Comparison of ENCODE assay signal across 24 cellular contexts in the genomic region with DNA sequence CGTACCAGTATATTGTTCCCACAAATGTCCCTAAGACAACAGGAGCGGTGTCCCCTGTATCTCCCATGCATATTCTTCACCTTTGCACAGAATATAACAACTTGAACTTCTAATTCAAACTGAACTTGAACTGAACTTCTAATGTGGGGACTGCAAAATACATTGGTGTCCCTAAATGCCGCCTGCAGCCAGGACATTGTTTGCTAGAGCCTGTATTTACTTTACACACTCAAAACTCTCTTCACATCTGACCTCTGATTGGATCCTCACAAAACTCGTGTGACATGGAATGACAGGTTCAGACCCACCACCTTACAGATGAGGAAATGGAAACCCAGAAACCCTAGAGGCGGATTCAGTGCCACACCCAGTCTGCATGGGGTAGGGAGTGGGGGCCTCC. TPM values are rescaled to one million over a fixed set of nuclear protein-coding genes. Genes with fewer than 3 reads are reported as not detected.
DNase-seq lines count a peak whose midpoint lies in the region; ATAC-seq and TF ChIP-seq lines count a peak whose summit lies in the region.
"Had no signal": no experiment of that assay in that cellular context is flagged by ENCODE, and none has a peak within 500 bp of the region (broad histone marks: within the 10 kb centered on the region; RNA-seq: fewer than 3 reads in every experiment).

No MANE protein-coding gene starts in this region.

- H3K4me3 Mint-ChIP-seq in natural killer cell (no peak overlapping the region), nephron (no peak overlapping the region)
- H3K4me3 Mint-ChIP-seq in natural killer cell treated with Interleukin-12 subunit alpha and Interleukin-12 subunit beta and Interleukin-15 and Interleukin-18, amount 100 ng/mL, for 72 hours = no peak overlapping the region
- no peak overlapping the region for H3K4me3 Mint-ChIP-seq in activated CD4-positive, alpha-beta T cell treated with anti-CD3 and anti-CD28 coated beads, Interleukin-2, amount 10 ng/mL, durations not matched to agents 7 days and 5 days
- H3K4me3 Mint-ChIP-seq: activated CD4-positive, alpha-beta T cell treated with anti-CD3 and anti-CD28 coated beads, Interleukin-2, amount 10 ng/mL, durations not matched to agents 24 days and 14 days; central memory CD8-positive, alpha-beta T cell; neural crest cell; T-helper 17 cell had no signal

- H3K4me1 Mint-ChIP-seq in natural killer cell (peaks cover 62 to 69% of the 10 kb centered on the region in 2 donors), nephron (peaks cover 49% of the 10 kb centered on the region)
- H3K4me1 Mint-ChIP-seq in natural killer cell treated with Interleukin-12 subunit alpha and Interleukin-12 subunit beta and Interleukin-15 and Interleukin-18, amount 100 ng/mL, for 72 hours (ENCODE audit: low read depth in 2 of 2) = peaks cover 50 to 53% of the 10 kb centered on the region in 2 donors
- peaks cover 54% of the 10 kb centered on the region for H3K4me1 Mint-ChIP-seq in activated CD4-positive, alpha-beta T cell treated with anti-CD3 and anti-CD28 coated beads, Interleukin-2, amount 10 ng/mL, durations not matched to agents 7 days and 5 days

- H3K27me3 ChIP-seq in iPS-15b (ENCODE audit: control insufficient read depth, insufficient read depth, low read length) (no peaks in the 10 kb centered on the region), prostate gland (replicated peaks; ENCODE audit: insufficient read depth) (no peaks in the 10 kb centered on the region)

- ATAC-seq in natural killer cell = no peak
- no peak for ATAC-seq in natural killer cell treated with Interleukin-12 subunit alpha and Interleukin-12 subunit beta and Interleukin-15 and Interleukin-18, amount 100 ng/mL, for 72 hours
- no peak for ATAC-seq in GM21717 (IDR thresholded peaks at IDR 0.05; ENCODE audit: unreplicated experiment)
- no peak for ATAC-seq in GM19452 (IDR thresholded peaks at IDR 0.05; ENCODE audit: unreplicated experiment)
- ATAC-seq: sciatic nerve, T-helper 17 cell had no signal

- TF ChIP-seq CTCF in natural killer cell (IDR thresholded peaks at IDR 0.05) = no peak
- no peak for TF ChIP-seq CTCF in nephron (IDR thresholded peaks at IDR 0.05; ENCODE audit: unreplicated experiment in 3 of 3)
- TF ChIP-seq CTCF in prostate gland (IDR thresholded peaks at IDR 0.05) = no peak

- H3K27ac Mint-ChIP-seq in natural killer cell (peak overlapping the region; percentile 88 to 91), nephron (peak overlapping the region in 2 of 3 experiments; percentile 45 to 66)
- H3K27ac Mint-ChIP-seq in natural killer cell treated with Interleukin-12 subunit alpha and Interleukin-12 subunit beta and Interleukin-15 and Interleukin-18, amount 100 ng/mL, for 72 hours = peak overlapping the region in 1 of 2 donors; percentile 83
- no peak overlapping the region for H3K27ac Mint-ChIP-seq in activated CD4-positive, alpha-beta T cell treated with anti-CD3 and anti-CD28 coated beads, Interleukin-2, amount 10 ng/mL, durations not matched to agents 7 days and 5 days
- H3K27ac Mint-ChIP-seq: activated CD4-positive, alpha-beta T cell treated with anti-CD3 and anti-CD28 coated beads, Interleukin-2, amount 10 ng/mL, durations not matched to agents 24 days and 14 days; T-helper 17 cell had no signal

- H3K36me3 ChIP-seq in iPS-15b (ENCODE audit: control insufficient read depth, insufficient read depth, low read length) (no peaks in the 10 kb centered on the region), prostate gland (no peaks in the 10 kb centered on the region)

- 74% methylated on average over 5 of the region's 5 CpGs for WGBS in prostate gland

- DNase-seq in natural killer cell (no peak), prostate gland (ENCODE audit: low spot score) (no peak)
- no peak for DNase-seq in natural killer cell treated with Interleukin-12 subunit alpha and Interleukin-12 subunit beta and Interleukin-15 and Interleukin-18, amount 100 ng/mL, for 72 hours (ENCODE audit: low spot score)
- no peak for DNase-seq in activated CD4-positive, alpha-beta T cell treated with anti-CD3 and anti-CD28 coated beads, Interleukin-2, amount 10 ng/mL, durations not matched to agents 7 days and 5 days
- DNase-seq: activated CD4-positive, alpha-beta T cell treated with anti-CD3 and anti-CD28 coated beads, Interleukin-2, amount 10 ng/mL, durations not matched to agents 24 days and 14 days; activated naive CD4-positive, alpha-beta T cell treated with anti-CD3 and anti-CD28 coated beads, Interleukin-2, amount 50 U/mL, for 16 hours; activated T-cell treated with anti-CD3 and anti-CD28 coated beads, Interleukin-2, amount 50 U/mL, for 48 hours; aorta; EL; glutamatergic neuron; Kasumi-1; NCI-H1694 treated with DMSO at 0.1 percent for 48 hours; NCI-H2171; NCI-H526 treated with DMSO at 0.1 percent for 48 hours; stimulated activated CD8-positive, alpha-beta memory T cell treated with anti-CD3 and anti-CD28 coated beads, Interleukin-4, amount 100 ng/mL, for 48 hours; T-helper 17 cell had no signal

- CTCF ChIA-PET in activated CD4-positive, alpha-beta T cell treated with anti-CD3 and anti-CD28 coated beads, Interleukin-2, amount 10 ng/mL, durations not matched to agents 7 days and 5 days (lab: Charles Lee) = interaction anchor here (0.6 kb wide), 2 partner anchors 21 to 829 kb away, joined by 3 read pairs; no protein-coding TSS in a partner anchor

- H3K4me1 ChIP-seq in iPS-15b (ENCODE audit: control insufficient read depth, insufficient read depth, low read length) (peaks cover 26% of the 10 kb centered on the region), prostate gland (replicated peaks) (peaks cover 19% of the 10 kb centered on the region)

- H3K36me3 Mint-ChIP-seq in natural killer cell (no peaks in the 10 kb centered on the region), nephron (ENCODE audit: low read depth) (no peaks in the 10 kb centered on the region)
- peaks cover 5% of the 10 kb centered on the region for H3K36me3 Mint-ChIP-seq in natural killer cell treated with Interleukin-12 subunit alpha and Interleukin-12 subunit beta and Interleukin-15 and Interleukin-18, amount 100 ng/mL, for 72 hours
- peaks cover 14% of the 10 kb centered on the region for H3K36me3 Mint-ChIP-seq in activated CD4-positive, alpha-beta T cell treated with anti-CD3 and anti-CD28 coated beads, Interleukin-2, amount 10 ng/mL, durations not matched to agents 7 days and 5 days (ENCODE audit: low read depth)

- H3K27me3 Mint-ChIP-seq in natural killer cell (ENCODE audit: low read depth in 2 of 2) = no peaks in the 10 kb centered on the region
- no peaks in the 10 kb centered on the region for H3K27me3 Mint-ChIP-seq in natural killer cell treated with Interleukin-12 subunit alpha and Interleukin-12 subunit beta and Interleukin-15 and Interleukin-18, amount 100 ng/mL, for 72 hours
- H3K27me3 Mint-ChIP-seq in nephron (ENCODE audit: low read depth) = peaks cover 9% of the 10 kb centered on the region
- no peaks in the 10 kb centered on the region for H3K27me3 Mint-ChIP-seq in activated CD4-positive, alpha-beta T cell treated with anti-CD3 and anti-CD28 coated beads, Interleukin-2, amount 10 ng/mL, durations not matched to agents 7 days and 5 days
- H3K27me3 Mint-ChIP-seq: activated CD4-positive, alpha-beta T cell treated with anti-CD3 and anti-CD28 coated beads, Interleukin-2, amount 10 ng/mL, durations not matched to agents 24 days and 14 days; central memory CD8-positive, alpha-beta T cell; T-helper 17 cell had no signal

- H3K9me3 ChIP-seq in iPS-15b (ENCODE audit: control insufficient read depth, insufficient read depth, low read length) = no peaks in the 10 kb centered on the region
- H3K9me3 ChIP-seq in prostate gland = no peaks in the 10 kb centered on the region
- H3K9me3 ChIP-seq: HAP-1 had no signal

- H3K9me3 Mint-ChIP-seq in natural killer cell (no peaks in the 10 kb centered on the region), nephron (no peaks in the 10 kb centered on the region)
- no peaks in the 10 kb centered on the region for H3K9me3 Mint-ChIP-seq in natural killer cell treated with Interleukin-12 subunit alpha and Interleukin-12 subunit beta and Interleukin-15 and Interleukin-18, amount 100 ng/mL, for 72 hours
- H3K9me3 Mint-ChIP-seq in activated CD4-positive, alpha-beta T cell treated with anti-CD3 and anti-CD28 coated beads, Interleukin-2, amount 10 ng/mL, durations not matched to agents 7 days and 5 days = no peaks in the 10 kb centered on the region
- H3K9me3 Mint-ChIP-seq: activated CD4-positive, alpha-beta T cell treated with anti-CD3 and anti-CD28 coated beads, Interleukin-2, amount 10 ng/mL, durations not matched to agents 24 days and 14 days; central memory CD8-positive, alpha-beta T cell; neural crest cell had no signal

- peak overlapping the region; percentile 28 for H3K9ac ChIP-seq in iPS-15b (ENCODE audit: low read depth, low read length)

- intact Hi-C loops in natural killer cell (cut with micrococcal nuclease) (no loop called here), prostate gland (cut with DNase I) (loop anchor here (10.0 kb wide), 1 partner anchor 809 kb away; a partner anchor contains a TSS)

- POLR2A ChIA-PET in activated CD4-positive, alpha-beta T cell treated with anti-CD3 and anti-CD28 coated beads, Interleukin-2, amount 10 ng/mL, durations not matched to agents 7 days and 5 days (lab: Charles Lee) = no interaction called here

- H3K27ac ChIP-seq in prostate gland = no peak overlapping the region

- H3K4me3 ChIP-seq in iPS-15b (ENCODE audit: low read depth, low read length) (no peak overlapping the region), prostate gland (no peak overlapping the region)
- H3K4me3 ChIP-seq: HAP-1 had no signal

- no peak for TF ChIP-seq POLR2A in prostate gland (IDR thresholded peaks at IDR 0.05)

RNA-seq across cellular contexts. Expression of a gene that starts 6.4 kb away (rescaled TPM):
- total RNA-seq in natural killer cell (100 to 1,000 TPM in 2 of 3 donors, 10 to 100 TPM in 1; 70.3 to 129 (median 100) TPM), prostate gland (10 to 100 TPM; 33.3 to 55.2 TPM)
- 10 to 100 TPM; 26.7 to 32.3 TPM for total RNA-seq in natural killer cell treated with Interleukin-12 subunit alpha and Interleukin-12 subunit beta and Interleukin-15 and Interleukin-18, amount 100 ng/mL, for 72 hours
- total RNA-seq in activated CD4-positive, alpha-beta T cell treated with anti-CD3 and anti-CD28 coated beads, Interleukin-2, amount 10 ng/mL, durations not matched to agents 7 days and 5 days = 10 to 100 TPM; 66.3 to 69.9 TPM
